15 cellular contexts compared by ENCODE assay signal in genomic region chr20:34299925-34300806, GRCh38. TPM values are rescaled to one million over a fixed set of nuclear protein-coding genes. Genes with fewer than 3 reads are reported as not detected.
DNase-seq lines count a peak whose midpoint lies in the region; ATAC-seq and TF ChIP-seq lines count a peak whose summit lies in the region.
"Had no signal": no experiment of that assay in that cellular context is flagged by ENCODE, and none has a peak within 500 bp of the region (broad histone marks: within the 10 kb centered on the region; RNA-seq: fewer than 3 reads in every experiment).

No MANE protein-coding gene starts in this region.

- peaks cover 15 to 42% (median 33%) of the 10 kb centered on the region in 4 donors for H3K4me1 ChIP-seq in liver (ENCODE audit: control insufficient read depth in 4 of 4, insufficient read depth in 4 of 4, low read length in 3 of 4)

- peaks cover 0 to 1% (median 0%) of the 10 kb centered on the region in 4 donors for H3K36me3 ChIP-seq in liver (ENCODE audit: control insufficient read depth in 4 of 4, insufficient read depth in 3 of 4, low read depth in 1 of 4, low read length in 3 of 4)

- DNase-seq in EL, result peak; percentile 32
- DNase-seq in NCI-H1105 treated with DMSO at 0.1 percent for 48 hours (lab: John Stamatoyannopoulos, UW), result peak; percentile 10
- no peak for DNase-seq in pons (ENCODE audit: low spot score)
- no peak for DNase-seq in RPMI8226
- no peak for DNase-seq in SIG-M5 treated with dmso at 0.1 percent for 504 hours (lab: John Stamatoyannopoulos, UW; ENCODE audit: unreplicated experiment)
- DNase-seq: activated T-cell treated with anti-CD3 and anti-CD28 coated beads for 4 hours; KG1; NK-92 treated with Interleukin-12 subunit alpha and Interleukin-12 subunit beta, amount 100 ng/mL, for 24 hours; stimulated activated CD4-positive, alpha-beta T cell treated with anti-CD3 and anti-CD28 coated beads, Interleukin-4, amount 100 ng/mL, for 24 hours; T1000 had no signal

- peak overlapping the region; percentile 94 for H3K27ac ChIP-seq in VCaP
- H3K27ac ChIP-seq in liver (ENCODE audit: low read depth in 1 of 2, low read length in 2 of 2), result no peak overlapping the region
- H3K27ac ChIP-seq: epithelial cell of prostate had no signal

- TF ChIP-seq CTCF in VCaP (conservative IDR thresholded peaks at IDR 0.05), result no peak
- TF ChIP-seq CTCF in liver (IDR thresholded peaks at IDR 0.05; ENCODE audit: low read depth, low read length, missing input control), result no peak

- TF ChIP-seq RAD21 in liver (IDR thresholded peaks at IDR 0.05), result no peak

- H3K9ac ChIP-seq in liver (ENCODE audit: low read depth in 1 of 2, low read length in 2 of 2), result no peak overlapping the region

- no peaks in the 10 kb centered on the region for H3K9me3 ChIP-seq in liver (ENCODE audit: control insufficient read depth in 4 of 4, low read length in 3 of 4)

- 75% methylated on average over 8 of the region's 8 CpGs for WGBS in liver

- H3K27me3 ChIP-seq in liver (ENCODE audit: control insufficient read depth in 4 of 4, insufficient read depth in 4 of 4, low read length in 3 of 4), result no peaks in the 10 kb centered on the region

- no peak for ATAC-seq in GM19463 (IDR thresholded peaks at IDR 0.05; ENCODE audit: unreplicated experiment)

- H3K4me3 ChIP-seq in liver (ENCODE audit: low read depth in 1 of 3, low read length in 3 of 3), result no peak overlapping the region

TF ChIP-seq in liver, 16 proteins besides CTCF, POLR2A, EP300 and RAD21:
- TF ChIP-seq YY1 (IDR thresholded peaks at IDR 0.05) (peak; percentile 70), ATF3 (IDR thresholded peaks at IDR 0.05) (no peak), HNF4G (IDR thresholded peaks at IDR 0.05) (no peak), RXRA (IDR thresholded peaks at IDR 0.05) (peak in 1 of 2 donors; percentile 28), HNF4A (conservative IDR thresholded peaks at IDR 0.05) (peak in 1 of 2 donors; percentile 34)

RNA-seq across cellular contexts. Expression of gene AHCY, which starts 3.0 kb away (rescaled TPM):
- 100 to 1,000 TPM; 105 to 122 TPM for total RNA-seq in liver
- 100 to 1,000 TPM in 1 of 2 donors, 10 to 100 TPM in 1; 56.0 to 138 TPM for polyA plus RNA-seq in liver

RNA-seq across cellular contexts. Expression of gene ASIP, which starts 58.9 kb away (rescaled TPM):
- not detected for total RNA-seq in liver
- polyA plus RNA-seq in liver, result under 1 TPM; 0.39 to 0.62 TPM
- total RNA-seq: kidney epithelial cell had no signal

Comparison
In these comparisons a context has a peak if more than half of its experiments do, and no peak if none do; other contexts are left out.
1. DNase-seq: peak in EL (single experiment) and NCI-H1105 treated with DMSO at 0.1 percent for 48 hours (single experiment); none in pons (single experiment), RPMI8226 (single experiment) and SIG-M5 treated with dmso at 0.1 percent for 504 hours (single experiment).